9 cellular contexts compared by ENCODE assay signal in the genomic region with DNA sequence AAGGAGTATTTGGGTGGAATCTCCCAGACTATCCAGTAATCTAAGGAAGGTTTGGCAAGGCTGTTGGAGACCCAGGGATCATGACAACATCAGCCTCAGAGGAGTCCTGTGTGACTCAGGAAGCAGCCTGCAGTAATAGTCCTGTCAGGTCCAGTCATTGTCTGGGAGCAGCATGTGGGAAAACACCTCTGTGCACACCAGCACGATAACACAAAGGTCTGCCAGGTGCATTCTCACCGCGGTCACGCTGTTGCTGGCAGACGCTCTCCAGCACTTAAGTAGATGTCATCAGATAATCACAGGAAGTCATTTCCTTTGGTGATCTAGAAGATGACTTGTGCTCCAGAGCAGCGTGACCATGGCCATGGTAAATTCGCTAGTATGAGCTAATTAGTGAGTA.
DNase-seq lines count a peak whose midpoint lies in the region; ATAC-seq, FAIRE-seq and TF ChIP-seq lines count a peak whose summit lies in the region.
"Had no signal": no experiment of that assay in that cellular context is flagged by ENCODE, and none has a peak within 500 bp of the region (broad histone marks: within the 10 kb centered on the region; RNA-seq: fewer than 3 reads in every experiment).

No MANE protein-coding gene starts in this region.

- no peak for FAIRE-seq in HepG2 (lab: Jason Lieb, UNC)

- no peak overlapping the region for H3K4me3 Mint-ChIP-seq in activated naive CD8-positive, alpha-beta T cell
- H3K4me3 Mint-ChIP-seq in stimulated activated naive B cell treated with anti-CD40 and anti-IgM and Interleukin-4, amounts not matched to agents 10 μg/mL and 1 μg/mL and 100 μg/mL, for 72 hours: no peak overlapping the region

- H3K9me3 Mint-ChIP-seq in activated naive CD8-positive, alpha-beta T cell (ENCODE audit: low read depth): peaks cover 12% of the 10 kb centered on the region
- H3K9me3 Mint-ChIP-seq in stimulated activated naive B cell treated with anti-CD40 and anti-IgM and Interleukin-4, amounts not matched to agents 10 μg/mL and 1 μg/mL and 100 μg/mL, for 72 hours: no peaks in the 10 kb centered on the region

- no peak overlapping the region for H3K9ac ChIP-seq in liver (ENCODE audit: low read depth in 1 of 2, low read length in 2 of 2)
- H3K9ac ChIP-seq in HepG2 (ENCODE audit: insufficient read depth, low read depth, low read length): no peak overlapping the region

- 35% methylated on average over 7 of the region's 7 CpGs for WGBS in liver
- 82% methylated on average over 2 of the region's 7 CpGs for WGBS in HepG2 (ENCODE audit: low lambda C conversion rate)

- H3K4me2 ChIP-seq in HepG2 (ENCODE audit: low read depth, low read length): no peak overlapping the region

- H3K4me3 ChIP-seq in liver (ENCODE audit: low read depth in 1 of 3, low read length in 3 of 3): no peak overlapping the region
- no peak overlapping the region for H3K4me3 ChIP-seq in HepG2 (replicated peaks in 1 of 3; ENCODE audit: insufficient read depth in 1 of 3, low read depth in 2 of 3, low read length in 3 of 3)
- H3K4me3 ChIP-seq: SK-N-MC had no signal

- no peak overlapping the region for H2AFZ ChIP-seq in HepG2 (ENCODE audit: low read length)

- intact Hi-C loops in HepG2 (cut with micrococcal nuclease; ENCODE audit: unreplicated experiment): no loop called here

- peaks cover 23% of the 10 kb centered on the region for H3K4me1 Mint-ChIP-seq in activated naive CD8-positive, alpha-beta T cell (ENCODE audit: low read depth)
- peaks cover 7 to 10% of the 10 kb centered on the region in 2 donors for H3K4me1 Mint-ChIP-seq in stimulated activated naive B cell treated with anti-CD40 and anti-IgM and Interleukin-4, amounts not matched to agents 10 μg/mL and 1 μg/mL and 100 μg/mL, for 72 hours

- H3K27me3 ChIP-seq in liver (ENCODE audit: control insufficient read depth in 4 of 4, insufficient read depth in 4 of 4, low read length in 3 of 4) (no peaks in the 10 kb centered on the region), HepG2 (ENCODE audit: control insufficient read depth in 1 of 2, insufficient read depth in 2 of 2, low read length in 2 of 2) (no peaks in the 10 kb centered on the region; a peak in 1 of 5 replicates)

- H3K27ac ChIP-seq in liver (ENCODE audit: low read depth in 1 of 2, low read length in 2 of 2) (peak overlapping the region; percentile 36 to 61), HepG2 (ENCODE audit: extremely low read length, insufficient read depth, low read length) (no peak overlapping the region)
- H3K27ac ChIP-seq: SK-N-MC had no signal

- TF ChIP-seq RAD21 in liver (IDR thresholded peaks at IDR 0.05) (no peak), HepG2 (CRISPR knock-in tag; IDR thresholded peaks at IDR 0.05) (no peak)

- H3K4me1 ChIP-seq in liver (ENCODE audit: control insufficient read depth in 4 of 4, insufficient read depth in 4 of 4, low read length in 3 of 4): peaks cover 3 to 46% (median 28%) of the 10 kb centered on the region in 4 donors
- peaks cover 9% of the 10 kb centered on the region for H3K4me1 ChIP-seq in HepG2 (ENCODE audit: insufficient read depth, low read length)

- no peaks in the 10 kb centered on the region for H3K27me3 Mint-ChIP-seq in activated naive CD8-positive, alpha-beta T cell
- no peaks in the 10 kb centered on the region for H3K27me3 Mint-ChIP-seq in stimulated activated naive B cell treated with anti-CD40 and anti-IgM and Interleukin-4, amounts not matched to agents 10 μg/mL and 1 μg/mL and 100 μg/mL, for 72 hours

- no peak for ATAC-seq in HepG2
- ATAC-seq in stimulated activated naive B cell treated with anti-CD40 and anti-IgM and Interleukin-4, amounts not matched to agents 10 μg/mL and 1 μg/mL and 100 μg/mL, for 72 hours (replicated peaks): peak; percentile 87 to 92

- H3K27ac Mint-ChIP-seq in activated naive CD8-positive, alpha-beta T cell: peak overlapping the region; percentile 58
- H3K27ac Mint-ChIP-seq in stimulated activated naive B cell treated with anti-CD40 and anti-IgM and Interleukin-4, amounts not matched to agents 10 μg/mL and 1 μg/mL and 100 μg/mL, for 72 hours: no peak overlapping the region

- TF ChIP-seq CTCF in liver (IDR thresholded peaks at IDR 0.05; ENCODE audit: low read depth, low read length, missing input control) (no peak), HepG2 (CRISPR knock-in tag; IDR thresholded peaks at IDR 0.05) (no peak)

- in situ Hi-C loops in HepG2 (cut with HindIII; ENCODE audit: extremely low pct_ligation_motif_present, low pct_unique_long_range_greater_than_20kb): no loop called here

- H3K36me3 ChIP-seq in liver (ENCODE audit: control insufficient read depth in 4 of 4, insufficient read depth in 3 of 4, low read depth in 1 of 4, low read length in 3 of 4) (no peaks in the 10 kb centered on the region), HepG2 (replicated peaks in 1 of 2; ENCODE audit: control insufficient read depth in 1 of 2, insufficient read depth in 2 of 2, low read length in 2 of 2) (no peaks in the 10 kb centered on the region)

- BruUV-seq in HepG2 (replicated peaks; lab: Mats Ljungman, UMichigan): no TSS peak

- TF ChIP-seq EP300 in HepG2 (IDR thresholded peaks at IDR 0.05; ENCODE audit: low read depth in 2 of 2, low read length in 2 of 2) (no peak), HepG2 (CRISPR knock-in tag; IDR thresholded peaks at IDR 0.05; ENCODE audit: borderline replicate concordance) (no peak)

- TF ChIP-seq POLR2A in HepG2 (IDR thresholded peaks at IDR 0.05; ENCODE audit: insufficient read depth in 1 of 2, low read depth in 2 of 2, low read length in 2 of 2): no peak
- TF ChIP-seq POLR2A in erythroblast (IDR thresholded peaks at IDR 0.05; ENCODE audit: low read length): no peak

- no peak for DNase-seq in HepG2 (ENCODE audit: low spot score)
- DNase-seq in NCI-H187 treated with DMSO at 0.1 percent for 48 hours (lab: John Stamatoyannopoulos, UW): peak; percentile 18
- peak; percentile 17 for DNase-seq in stimulated activated naive B cell treated with anti-CD40 and anti-IgM and Interleukin-4, amounts not matched to agents 10 μg/mL and 1 μg/mL and 100 μg/mL, for 72 hours
- DNase-seq in erythroblast (lab: John Stamatoyannopoulos, UW): no peak
- DNase-seq in foreskin melanocyte: no peak
- DNase-seq in AG08396 (ENCODE audit: low spot score): no peak

- peaks cover 4% of the 10 kb centered on the region for H3K36me3 Mint-ChIP-seq in activated naive CD8-positive, alpha-beta T cell
- no peaks in the 10 kb centered on the region for H3K36me3 Mint-ChIP-seq in stimulated activated naive B cell treated with anti-CD40 and anti-IgM and Interleukin-4, amounts not matched to agents 10 μg/mL and 1 μg/mL and 100 μg/mL, for 72 hours

- no peaks in the 10 kb centered on the region for H3K9me3 ChIP-seq in liver (ENCODE audit: control insufficient read depth in 4 of 4, low read length in 3 of 4)
- H3K9me3 ChIP-seq in HepG2 (ENCODE audit: low read length): no peaks in the 10 kb centered on the region

- POLR2A ChIA-PET in HepG2 (lab: Yijun Ruan, JAX): no interaction called here

- no peaks in the 10 kb centered on the region for H4K20me1 ChIP-seq in HepG2 (ENCODE audit: insufficient read depth, low read length)

- no peaks in the 10 kb centered on the region for H3K79me2 ChIP-seq in HepG2 (ENCODE audit: insufficient read depth, low read length)

- CTCF ChIA-PET in HepG2 (lab: Yijun Ruan, JAX; ENCODE audit: low intra/inter-chr PET ratio, low total read pairs): no interaction called here

TF ChIP-seq in liver, 16 proteins besides CTCF, POLR2A, EP300 and RAD21 (continues in another document):
- no peak for TF ChIP-seq GABPA (IDR thresholded peaks at IDR 0.05 in 1 of 2, conservative IDR thresholded peaks at IDR 0.05 in 1 of 2)
- TF ChIP-seq, protein P1, sequence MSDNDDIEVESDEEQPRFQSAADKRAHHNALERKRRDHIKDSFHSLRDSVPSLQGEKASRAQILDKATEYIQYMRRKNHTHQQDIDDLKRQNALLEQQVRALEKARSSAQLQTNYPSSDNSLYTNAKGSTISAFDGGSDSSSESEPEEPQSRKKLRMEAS (IDR thresholded peaks at IDR 0.05): peak; percentile 63
- no peak for TF ChIP-seq TAF1 (conservative IDR thresholded peaks at IDR 0.05)
- no peak for TF ChIP-seq FOXA2 (IDR thresholded peaks at IDR 0.05)
- TF ChIP-seq, protein P2, sequence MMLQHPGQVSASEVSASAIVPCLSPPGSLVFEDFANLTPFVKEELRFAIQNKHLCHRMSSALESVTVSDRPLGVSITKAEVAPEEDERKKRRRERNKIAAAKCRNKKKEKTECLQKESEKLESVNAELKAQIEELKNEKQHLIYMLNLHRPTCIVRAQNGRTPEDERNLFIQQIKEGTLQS (IDR thresholded peaks at IDR 0.05): no peak
- peak in 1 of 2 donors; percentile 29 for TF ChIP-seq EGR1 (IDR thresholded peaks at IDR 0.05; ENCODE audit: low read depth in 2 of 2)

TF ChIP-seq in HepG2, 621 proteins besides CTCF, POLR2A, EP300 and RAD21:
- TF ChIP-seq, protein P3, sequence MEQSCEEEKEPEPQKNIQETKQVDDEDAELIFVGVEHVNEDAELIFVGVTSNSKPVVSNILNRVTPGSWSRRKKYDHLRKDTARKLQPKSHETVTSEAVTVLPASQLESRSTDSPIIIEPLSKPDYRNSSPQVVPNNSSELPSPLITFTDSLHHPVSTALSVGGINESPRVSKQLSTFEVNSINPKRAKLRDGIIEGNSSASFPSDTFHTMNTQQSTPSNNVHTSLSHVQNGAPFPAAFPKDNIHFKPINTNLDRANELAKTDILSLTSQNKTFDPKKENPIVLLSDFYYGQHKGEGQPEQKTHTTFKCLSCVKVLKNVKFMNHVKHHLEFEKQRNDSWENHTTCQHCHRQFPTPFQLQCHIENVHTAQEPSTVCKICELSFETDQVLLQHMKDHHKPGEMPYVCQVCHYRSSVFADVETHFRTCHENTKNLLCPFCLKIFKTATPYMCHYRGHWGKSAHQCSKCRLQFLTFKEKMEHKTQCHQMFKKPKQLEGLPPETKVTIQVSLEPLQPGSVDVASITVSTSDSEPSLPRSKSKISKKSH (CRISPR knock-in tag; IDR thresholded peaks at IDR 0.05; ENCODE audit: borderline replicate concordance): no peak
- TF ChIP-seq, protein P4, sequence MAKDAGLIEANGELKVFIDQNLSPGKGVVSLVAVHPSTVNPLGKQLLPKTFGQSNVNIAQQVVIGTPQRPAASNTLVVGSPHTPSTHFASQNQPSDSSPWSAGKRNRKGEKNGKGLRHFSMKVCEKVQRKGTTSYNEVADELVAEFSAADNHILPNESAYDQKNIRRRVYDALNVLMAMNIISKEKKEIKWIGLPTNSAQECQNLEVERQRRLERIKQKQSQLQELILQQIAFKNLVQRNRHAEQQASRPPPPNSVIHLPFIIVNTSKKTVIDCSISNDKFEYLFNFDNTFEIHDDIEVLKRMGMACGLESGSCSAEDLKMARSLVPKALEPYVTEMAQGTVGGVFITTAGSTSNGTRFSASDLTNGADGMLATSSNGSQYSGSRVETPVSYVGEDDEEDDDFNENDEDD (CRISPR knock-in tag; IDR thresholded peaks at IDR 0.05; ENCODE audit: borderline replicate concordance): no peak
- TF ChIP-seq NR2F6 (IDR thresholded peaks at IDR 0.05) (no peak), NR2F6 (CRISPR knock-in tag; IDR thresholded peaks at IDR 0.05) (no peak), SMARCE1 (IDR thresholded peaks at IDR 0.05; ENCODE audit: borderline replicate concordance) (no peak), RBM22 (optimal IDR thresholded peaks at IDR 0.05; ENCODE audit: low read length) (no peak), NFE2L2 (IDR thresholded peaks at IDR 0.05; ENCODE audit: low read length) (no peak), ZNF331 (CRISPR knock-in tag; IDR thresholded peaks at IDR 0.05) (no peak)

Comparison
In these comparisons a context has a peak if more than half of its experiments do, and no peak if none do; other contexts are left out.
1. DNase-seq: peak in NCI-H187 treated with DMSO at 0.1 percent for 48 hours (single experiment) and stimulated activated naive B cell treated with anti-CD40 and anti-IgM and Interleukin-4, amounts not matched to agents 10 μg/mL and 1 μg/mL and 100 μg/mL, for 72 hours (single experiment); none in HepG2 (single experiment), erythroblast (0 of 2), foreskin melanocyte (single experiment) and AG08396 (single experiment).